8 cellular contexts compared by ENCODE assay signal in genomic region chr17:70168044-70168978, GRCh38. TPM values are rescaled to one million over a fixed set of nuclear protein-coding genes. Genes with fewer than 3 reads are reported as not detected.
A peak's percentile ranks its signal among the peaks of the same experiment; 100 is the strongest.
DNase-seq lines count a peak whose midpoint lies in the region; ATAC-seq and TF ChIP-seq lines count a peak whose summit lies in the region.

No MANE protein-coding gene starts in this region.

- TF ChIP-seq POLR2A in sigmoid colon (IDR thresholded peaks at IDR 0.05) = no peak

- TF ChIP-seq EP300 in sigmoid colon (IDR thresholded peaks at IDR 0.05) = no peak

- peak; percentile 13 for ATAC-seq in HG03097 (IDR thresholded peaks at IDR 0.05; ENCODE audit: low FRiP score, unreplicated experiment)

- BruUV-seq in A673 (replicated peaks; lab: Mats Ljungman, UMichigan) (no TSS peak), mammary epithelial cell (replicated peaks; lab: Mats Ljungman, UMichigan) (no TSS peak)

- no peaks in the 10 kb centered on the region for H3K36me3 ChIP-seq in A673 (ENCODE audit: insufficient read depth, low read length, poor library complexity, severe bottlenecking)
- no peaks in the 10 kb centered on the region for H3K36me3 ChIP-seq in mammary epithelial cell (ENCODE audit: insufficient read depth, low read length)
- H3K36me3 ChIP-seq in sigmoid colon = no peaks in the 10 kb centered on the region

- no peak overlapping the region for H3K27ac ChIP-seq in A673 (ENCODE audit: low read depth, low read length, poor library complexity, severe bottlenecking)
- H3K27ac ChIP-seq in mammary epithelial cell (ENCODE audit: insufficient read depth, low read depth, low read length) = no peak overlapping the region
- peak overlapping the region; percentile 81 to 88 (median 86) for H3K27ac ChIP-seq in sigmoid colon

- H3K27me3 ChIP-seq in A673 (replicated peaks; ENCODE audit: insufficient read depth, low read depth, low read length, poor library complexity) (peaks cover 83% of the 10 kb centered on the region), mammary epithelial cell (ENCODE audit: insufficient read depth, low read length) (no peaks in the 10 kb centered on the region), sigmoid colon (peaks cover 0 to 12% (median 6%) of the 10 kb centered on the region in 3 donors)

- POLR2A ChIA-PET in A673 (lab: Charles Lee; ENCODE audit: low non-redundant PET) = no interaction called here

- WGBS in mammary epithelial cell (ENCODE audit: low coverage, missing lambda C conversion rate) = 1% methylated on average over 25 of the region's 45 CpGs
- WGBS in sigmoid colon, 2 donors = 1 to 2% methylated on average over 45 of the region's 45 CpGs

- no peaks in the 10 kb centered on the region for H3K79me2 ChIP-seq in mammary epithelial cell (ENCODE audit: insufficient read depth, low read length)

- intact Hi-C loops in A673 (cut with micrococcal nuclease; ENCODE audit: unreplicated experiment) = loop anchor here (10.0 kb wide), 1 partner anchor 386 kb away; no protein-coding TSS in a partner anchor
- intact Hi-C loops in mammary epithelial cell (cut with micrococcal nuclease) = loop anchor here (1.0 to 10.0 kb wide), 5 partner anchors 16 to 599 kb away; no protein-coding TSS in a partner anchor
- intact Hi-C loops in sigmoid colon (cut with DNase I) = no loop called here

- H3K4me3 ChIP-seq in A673 (ENCODE audit: low read depth, low read length, poor library complexity, severe bottlenecking) = peak overlapping the region; percentile 36
- H3K4me3 ChIP-seq in mammary epithelial cell (replicated peaks in 1 of 3; ENCODE audit: insufficient read depth in 1 of 3, low read depth in 2 of 3, low read length in 3 of 3) = peak overlapping the region; percentile 59 to 64 (median 60)
- peak overlapping the region; percentile 45 to 68 (median 63) for H3K4me3 ChIP-seq in sigmoid colon

- H4K20me1 ChIP-seq in mammary epithelial cell (ENCODE audit: insufficient read depth, low read length) = no peaks in the 10 kb centered on the region

- H3K4me1 ChIP-seq in A673 (ENCODE audit: insufficient read depth, low read length, poor library complexity, severe bottlenecking) = peaks cover 13% of the 10 kb centered on the region
- peaks cover 29% of the 10 kb centered on the region for H3K4me1 ChIP-seq in mammary epithelial cell (ENCODE audit: insufficient read depth, low read length)
- H3K4me1 ChIP-seq in sigmoid colon = peaks cover 0 to 22% (median 13%) of the 10 kb centered on the region in 4 donors

- no peak overlapping the region for H3K9ac ChIP-seq in mammary epithelial cell (ENCODE audit: insufficient read depth, low read length)

- TF ChIP-seq CTCF in A673 (conservative IDR thresholded peaks at IDR 0.05; ENCODE audit: low read depth, low read length) (peak; percentile 73), GM12873 (IDR thresholded peaks at IDR 0.05; ENCODE audit: insufficient read depth, low read depth, low read length, missing control alignments) (peak; percentile 69), mammary epithelial cell (conservative IDR thresholded peaks at IDR 0.05 in 1 of 2, IDR thresholded peaks at IDR 0.05 in 1 of 2; ENCODE audit: extremely low read depth in 1 of 2, insufficient read depth in 1 of 2, low read depth in 1 of 2, low read length in 2 of 2) (peak; percentile 83 to 86), sigmoid colon (IDR thresholded peaks at IDR 0.05) (peak in 3 of 4 experiments; percentile 43 to 57 (median 50))

- dilution Hi-C loops in mammary epithelial cell (cut with HindIII; ENCODE audit: low sequenced_read_pairs) = no loop called here

- peak overlapping the region; percentile 89 for H2AFZ ChIP-seq in mammary epithelial cell (ENCODE audit: low read depth, low read length)

- no peaks in the 10 kb centered on the region for H3K9me3 ChIP-seq in A673 (ENCODE audit: low read depth, low read length, poor library complexity, severe bottlenecking)
- H3K9me3 ChIP-seq in mammary epithelial cell (replicated peaks; ENCODE audit: insufficient read depth, low read length) = no peaks in the 10 kb centered on the region
- no peaks in the 10 kb centered on the region for H3K9me3 ChIP-seq in sigmoid colon

- CTCF ChIA-PET in A673 (lab: Charles Lee) (no interaction called here), mammary epithelial cell (lab: Charles Lee; ENCODE audit: low non-redundant PET) (interaction anchor here (0.6 kb wide), 1 partner anchor 1467 kb away, joined by 3 read pairs; no protein-coding TSS in a partner anchor)

- DNase-seq in A673 (ENCODE audit: low spot score) (peak; percentile 65), NOMO-1 treated with DMSO at 0.1 percent for 48 hours (lab: John Stamatoyannopoulos, UW; ENCODE audit: unreplicated experiment) (peak; percentile 64), mammary epithelial cell (peak; percentile 58), iPS-NIHi7 (ENCODE audit: extremely low spot score) (peak; percentile 67), sigmoid colon (peak; percentile 73), NCI-H1694 (lab: John Stamatoyannopoulos, UW) (no peak)

- H3K4me2 ChIP-seq in mammary epithelial cell (ENCODE audit: insufficient read depth, low read depth, low read length) = peak overlapping the region; percentile 97

- in situ Hi-C loops in mammary epithelial cell (cut with MboI; ENCODE audit: low sequenced_read_pairs in 2 of 2) = no loop called here

RNA-seq across cellular contexts. Expression of gene KCNJ2, which starts 1.0 kb away (rescaled TPM):
- total RNA-seq in A673 (2021) = not detected in 2 replicates
- total RNA-seq in mammary epithelial cell = 1 to 10 TPM in 1 of 2 donors, under 1 TPM in 1; 0.26 to 4.3 TPM
- 0.24 TPM for polyA plus RNA-seq in mammary epithelial cell
- polyA minus RNA-seq in mammary epithelial cell = not detected
- 1 to 10 TPM in 3 of 4 donors, under 1 TPM in 1; 0.81 to 2.5 (median 2.1) TPM for total RNA-seq in sigmoid colon
- 1 to 10 TPM in 1 of 3 donors, under 1 TPM in 2; 0.60 to 2.4 (median 0.92) TPM for polyA plus RNA-seq in sigmoid colon

Comparison
In these comparisons a context has a peak if more than half of its experiments do, and no peak if none do; other contexts are left out.
1. H3K27ac ChIP-seq: peak in sigmoid colon (4 of 4); none in A673 (single experiment) and mammary epithelial cell (single experiment).
2. Peak in every context shown above with its lines, with median percentiles within 50 percentile points of each other: H3K4me3 ChIP-seq and CTCF ChIP-seq.